ENCODE assay signal across 9 cellular contexts in the genomic region with DNA sequence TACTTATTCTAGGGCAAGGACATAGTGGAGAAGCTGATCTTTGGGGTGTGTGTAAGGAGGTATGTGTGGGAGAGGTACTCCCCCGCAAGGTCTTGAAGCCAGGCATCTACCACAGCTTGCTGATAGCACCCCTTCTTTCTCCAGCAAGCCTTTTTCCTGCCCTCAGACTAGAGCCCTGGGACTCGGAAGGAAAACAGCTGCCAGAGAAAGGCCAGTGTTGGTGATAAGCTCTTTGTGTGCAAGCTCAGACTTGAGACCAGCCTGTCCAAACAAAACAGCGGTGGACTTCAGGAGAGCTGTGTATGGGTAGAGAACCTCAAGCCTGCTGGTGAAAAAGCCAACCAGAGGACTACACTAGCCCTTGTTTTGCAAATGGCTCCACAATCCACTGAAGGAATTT.
DNase-seq lines count a peak whose midpoint lies in the region; ATAC-seq and TF ChIP-seq lines count a peak whose summit lies in the region.
"Had no signal": no experiment of that assay in that cellular context is flagged by ENCODE, and none has a peak within 500 bp of the region (broad histone marks: within the 10 kb centered on the region; RNA-seq: fewer than 3 reads in every experiment).

No MANE protein-coding gene starts in this region.

- TF ChIP-seq POLR2A in stomach (IDR thresholded peaks at IDR 0.05), result no peak

- H3K14ac ChIP-seq in H9 (ENCODE audit: insufficient read depth, low read length), result no peak overlapping the region

- no peak overlapping the region for H2BK15ac ChIP-seq in H9 (ENCODE audit: low read depth, low read length)

- intact Hi-C loops in left ventricle myocardium inferior (cut with micrococcal nuclease), result loop anchor here (5.0 to 10.0 kb wide), 3 partner anchors 1065 to 1977 kb away; no protein-coding TSS in a partner anchor
- intact Hi-C loops in stomach (cut with DNase I; ENCODE audit: low total_unique reads), result no loop called here

- no peak for TF ChIP-seq CTCF in H9 (conservative IDR thresholded peaks at IDR 0.05)
- no peak for TF ChIP-seq CTCF in left ventricle myocardium inferior (IDR thresholded peaks at IDR 0.05; ENCODE audit: borderline replicate concordance)
- no peak for TF ChIP-seq CTCF in stomach (IDR thresholded peaks at IDR 0.05)

- no peak overlapping the region for H4K8ac ChIP-seq in H9 (replicated peaks; ENCODE audit: insufficient read length, low read depth, low read length)

- no peak overlapping the region for H3T11ph ChIP-seq in H9 (ENCODE audit: low read length)

- no peak overlapping the region for H3K18ac ChIP-seq in H9 (ENCODE audit: insufficient read length, low read depth, low read length)

- no peaks in the 10 kb centered on the region for H3K9me3 ChIP-seq in H9 (ENCODE audit: control insufficient read depth, low read depth, low read length)
- H3K9me3 ChIP-seq in SJCRH30 (replicated peaks), result 0 out of 2 replicates have a peak, but pooled peaks cover 3% of the 10 kb centered on the region
- H3K9me3 ChIP-seq in left ventricle myocardium inferior (replicated peaks), result no peaks in the 10 kb centered on the region
- H3K9me3 ChIP-seq in stomach, result no peaks in the 10 kb centered on the region
- H3K9me3 ChIP-seq: lower lobe of right lung had no signal

- H3K4me1 ChIP-seq in H9 (ENCODE audit: insufficient read depth, low read length) (no peaks in the 10 kb centered on the region), SJCRH30 (peaks cover 11% of the 10 kb centered on the region), left ventricle myocardium inferior (peaks cover 11% of the 10 kb centered on the region), stomach (peaks cover 4 to 35% (median 17%) of the 10 kb centered on the region in 4 donors)

- no peaks in the 10 kb centered on the region for H3K23me2 ChIP-seq in H9 (ENCODE audit: insufficient read length, low read depth, low read length, poor library complexity, severe bottlenecking)

- no peak overlapping the region for H3K4me3 Mint-ChIP-seq in H9
- H3K4me3 Mint-ChIP-seq: T-helper 1 cell treated with Interleukin-12 subunit alpha and Interleukin-12 subunit beta and Interleukin-4 antibody, amounts not matched to agents 30 μg/mL and 1 μg/mL, for 36 hours had no signal

- WGBS in H9 (ENCODE audit: extremely low coverage, insufficient read length, low lambda C conversion rate), result no CpG with 5 or more reads among the region's 3 CpGs
- 20 to 39% (median 34%) methylated on average over 3 of the region's 3 CpGs for WGBS in stomach, 5 donors

- H2BK12ac ChIP-seq in H9 (ENCODE audit: insufficient read length, low read depth, low read length), result no peak overlapping the region

- H3K4me3 ChIP-seq in SJCRH30 (peak overlapping the region; percentile 40), left ventricle myocardium inferior (no peak overlapping the region), stomach (peak overlapping the region in 1 of 4 donors; percentile 15)
- H3K4me3 ChIP-seq: lower lobe of right lung had no signal

- no peak overlapping the region for H3K27ac ChIP-seq in H9 (ENCODE audit: insufficient read length, low read depth, low read length)
- H3K27ac ChIP-seq in SJCRH30, result peak overlapping the region; percentile 74
- H3K27ac ChIP-seq in left ventricle myocardium inferior (replicated peaks), result peak overlapping the region; percentile 64
- H3K27ac ChIP-seq in stomach, result peak overlapping the region; percentile 24 to 71 (median 65)
- H3K27ac ChIP-seq: lower lobe of right lung had no signal

- ATAC-seq in GM21360 (IDR thresholded peaks at IDR 0.05; ENCODE audit: unreplicated experiment), result no peak

- H2AFZ ChIP-seq in H9 (ENCODE audit: low read length), result peak overlapping the region; percentile 77

- no peak overlapping the region for H2BK120ac ChIP-seq in H9 (ENCODE audit: low read depth, low read length, poor library complexity, severe bottlenecking)

- no peak overlapping the region for H3K9ac ChIP-seq in H9 (ENCODE audit: extremely low read depth, insufficient read length, low read length)

- H3K4me2 ChIP-seq in H9 (ENCODE audit: insufficient read depth, insufficient read length, low read length), result no peak overlapping the region

- DNase-seq in H9 (peak; percentile 31), SJCRH30 (peak; percentile 82 to 94), left ventricle myocardium inferior (no peak), stomach (peak; percentile 61), NCI-H1436 treated with DMSO at 0.1 percent for 48 hours (lab: John Stamatoyannopoulos, UW) (no peak), mesenteric fat pad (ENCODE audit: low spot score) (no peak)
- DNase-seq: lower lobe of right lung had no signal

- no peak overlapping the region for H2BK20ac ChIP-seq in H9 (ENCODE audit: low read depth, low read length, poor library complexity, severe bottlenecking)

- no peak for TF ChIP-seq EP300 in stomach (IDR thresholded peaks at IDR 0.05)

- H3K27me3 ChIP-seq in H9 (ENCODE audit: insufficient read depth, low read length) (no peaks in the 10 kb centered on the region), SJCRH30 (no peaks in the 10 kb centered on the region), left ventricle myocardium inferior (ENCODE audit: low read depth) (peaks cover 9% of the 10 kb centered on the region), stomach (no peaks in the 10 kb centered on the region)

- no peak overlapping the region for H2AK5ac ChIP-seq in H9 (ENCODE audit: insufficient read length, low read length)

- H3K36me3 ChIP-seq in SJCRH30 (no peaks in the 10 kb centered on the region), left ventricle myocardium inferior (no peaks in the 10 kb centered on the region), stomach (no peaks in the 10 kb centered on the region)
- H3K36me3 ChIP-seq: lower lobe of right lung had no signal

- H4K91ac ChIP-seq in H9 (ENCODE audit: insufficient read length, low read depth, low read length), result no peak overlapping the region

- no peaks in the 10 kb centered on the region for H4K20me1 ChIP-seq in H9 (ENCODE audit: control insufficient read depth, insufficient read depth, insufficient read length)

- no peaks in the 10 kb centered on the region for H3K9me3 Mint-ChIP-seq in H9
- H3K9me3 Mint-ChIP-seq: T-helper 1 cell treated with Interleukin-12 subunit alpha and Interleukin-12 subunit beta and Interleukin-4 antibody, amounts not matched to agents 30 μg/mL and 1 μg/mL, for 36 hours had no signal

- no peaks in the 10 kb centered on the region for H3K79me1 ChIP-seq in H9 (ENCODE audit: insufficient read depth, low read depth, low read length, poor library complexity, severe bottlenecking)

- no peak overlapping the region for H3K27ac Mint-ChIP-seq in H9
- H3K27ac Mint-ChIP-seq: T-helper 1 cell treated with Interleukin-12 subunit alpha and Interleukin-12 subunit beta and Interleukin-4 antibody, amounts not matched to agents 30 μg/mL and 1 μg/mL, for 36 hours had no signal

- H3K4me1 Mint-ChIP-seq in H9, result peaks cover 6% of the 10 kb centered on the region in 2 experiments

- H3K56ac ChIP-seq in H9 (ENCODE audit: insufficient read length, low read depth, low read length), result no peak overlapping the region

- no peak overlapping the region for H3K23ac ChIP-seq in H9 (ENCODE audit: insufficient read length, low read depth, low read length)

- no peak overlapping the region for H2BK5ac ChIP-seq in H9 (ENCODE audit: insufficient read length, low read length)

- no peaks in the 10 kb centered on the region for H3K79me2 ChIP-seq in H9 (ENCODE audit: insufficient read depth, low read length)

- no peak overlapping the region for H3K4ac ChIP-seq in H9 (ENCODE audit: low read depth, low read length)

- H3K27me3 Mint-ChIP-seq in H9 (ENCODE audit: low read depth), result no peaks in the 10 kb centered on the region

- no peaks in the 10 kb centered on the region for H3K36me3 Mint-ChIP-seq in H9 (ENCODE audit: insufficient read depth in 1 of 3, low read depth in 3 of 3)

- H4K5ac ChIP-seq in H9 (ENCODE audit: insufficient read length, low read depth, low read length), result no peak overlapping the region

Comparison
In these comparisons a context has a peak if more than half of its experiments do, and no peak if none do; other contexts are left out.
1. DNase-seq: peak in H9 (single experiment), SJCRH30 (2 of 2) and stomach (single experiment); none in left ventricle myocardium inferior (single experiment), NCI-H1436 treated with DMSO at 0.1 percent for 48 hours (single experiment) and mesenteric fat pad (single experiment).